ENCODE assay signal across 1 cellular context in genomic region chr14:74018704-74019407, GRCh38.
TF ChIP-seq lines count a peak whose summit lies in the region.

Gene BBOF1, plus strand, starts transcription at chr14:74019349. Its CDS starts 130 bp downstream, at chr14:74019479.
Gene ENTPD5, minus strand, starts transcription at chr14:74019288. Its CDS starts 31,186 bp downstream, at chr14:73988102.

TF ChIP-seq in K562, 482 proteins besides CTCF, POLR2A, EP300 and RAD21 (continued from another document and continues in another):
- peak; percentile 19; the same call in 1 of the 2 replicates for TF ChIP-seq MGA (IDR thresholded peaks at IDR 0.05)
- peak; percentile 82 for TF ChIP-seq ZFX (CRISPR knock-in tag; IDR thresholded peaks at IDR 0.05)
- peak; percentile 46; the same call in 1 of the 2 replicates for TF ChIP-seq GABPA (tag; conservative IDR thresholded peaks at IDR 0.05; ENCODE audit: low read depth)
- peak; percentile 88 for TF ChIP-seq HMGN3 (IDR thresholded peaks at IDR 0.05; ENCODE audit: borderline replicate concordance, extremely low read depth, insufficient read length, low read depth, low read length)
- TF ChIP-seq RFX5 (IDR thresholded peaks at IDR 0.05; ENCODE audit: low read depth, low read length), result no peak
- 0 out of 2 replicates have a peak, but pooled peaks have one; percentile 40 for TF ChIP-seq POLR2H (tag; IDR thresholded peaks at IDR 0.05; ENCODE audit: low read depth)
- peak; percentile 48; the same call in 1 of the 2 replicates for TF ChIP-seq BRD4 (IDR thresholded peaks at IDR 0.05)
- TF ChIP-seq HNRNPLL (IDR thresholded peaks at IDR 0.05; ENCODE audit: low read depth, low read length, poor library complexity, severe bottlenecking), result peak; percentile 59
- no peak for TF ChIP-seq DIDO1 (tag; IDR thresholded peaks at IDR 0.05; ENCODE audit: low read depth)
- TF ChIP-seq ZNF639 (CRISPR knock-in tag; conservative IDR thresholded peaks at IDR 0.05 in 1 of 2, IDR thresholded peaks at IDR 0.05 in 1 of 2), result peak in 1 of 2 experiments; percentile 73; a peak in 2 of 4 replicates
- 0 out of 2 replicates have a peak, but pooled peaks have one; percentile 48 for TF ChIP-seq ZBTB9 (CRISPR knock-in tag; IDR thresholded peaks at IDR 0.05)
- TF ChIP-seq TAF1 (IDR thresholded peaks at IDR 0.05; ENCODE audit: control insufficient read depth, extremely low read depth, insufficient read depth, low read length, severe bottlenecking), result peak; percentile 82
- TF ChIP-seq POLR2G (IDR thresholded peaks at IDR 0.05; ENCODE audit: low read depth, low read length), result peak; percentile 89
- TF ChIP-seq STAG1 (CRISPR knock-in tag; IDR thresholded peaks at IDR 0.05; ENCODE audit: borderline replicate concordance), result peak; percentile 45; the same call in 1 of the 2 replicates
- TF ChIP-seq SNAPC5 (CRISPR knock-in tag; IDR thresholded peaks at IDR 0.05), result no peak
- peak; percentile 84 for TF ChIP-seq GATAD2B (IDR thresholded peaks at IDR 0.05; ENCODE audit: borderline replicate concordance)
- peak; percentile 38; the same call in 1 of the 2 replicates for TF ChIP-seq TFAP4 (CRISPR knock-in tag; IDR thresholded peaks at IDR 0.05; ENCODE audit: borderline replicate concordance)
- TF ChIP-seq ETS1 (conservative IDR thresholded peaks at IDR 0.05; ENCODE audit: control insufficient read depth, low read depth, low read length), result peak; percentile 73
- peak; percentile 48; the same call in 1 of the 2 replicates for TF ChIP-seq ATF7 (IDR thresholded peaks at IDR 0.05)
- TF ChIP-seq MXI1 (IDR thresholded peaks at IDR 0.05; ENCODE audit: low read depth, low read length), result 0 out of 2 replicates have a peak, but pooled peaks have one; percentile 83
- TF ChIP-seq ZNF668 (CRISPR knock-in tag; IDR thresholded peaks at IDR 0.05), result no peak
- no peak for TF ChIP-seq TFE3 (CRISPR knock-in tag; IDR thresholded peaks at IDR 0.05)
- TF ChIP-seq UBTF (IDR thresholded peaks at IDR 0.05; ENCODE audit: borderline replicate concordance in 1 of 2, low read depth in 2 of 2, low read length in 2 of 2), result peak in 1 of 2 experiments; percentile 34; a peak in 1 of 4 replicates
- TF ChIP-seq CBX3 (IDR thresholded peaks at IDR 0.05; ENCODE audit: borderline replicate concordance in 1 of 2, low read length in 2 of 2), result peak in 1 of 2 experiments; percentile 16; a peak in 1 of 3 replicates
- TF ChIP-seq MAZ (CRISPR knock-in tag; conservative IDR thresholded peaks at IDR 0.05 in 1 of 2, IDR thresholded peaks at IDR 0.05 in 1 of 2), result peak; percentile 44 to 64; a peak in 3 of 4 replicates
- no peak for TF ChIP-seq U2AF2 (optimal IDR thresholded peaks at IDR 0.05; ENCODE audit: low read depth, low read length)
- TF ChIP-seq ZBTB12 (CRISPR knock-in tag; IDR thresholded peaks at IDR 0.05), result peak; percentile 74
